In genomic region chr15:77468896-77469295, GRCh38 we compare ENCODE assay signal across 2 cellular contexts.
TF ChIP-seq lines count a peak whose summit lies in the region.

No MANE protein-coding gene starts in this region.

TF ChIP-seq in HepG2, 621 proteins besides CTCF, POLR2A, EP300 and RAD21:
- no peak for TF ChIP-seq HNRNPUL1 (IDR thresholded peaks at IDR 0.05; ENCODE audit: low read depth, low read length)
- TF ChIP-seq ZKSCAN8 (CRISPR knock-in tag; IDR thresholded peaks at IDR 0.05; ENCODE audit: borderline replicate concordance), result no peak
- 0 out of 4 replicates have a peak, but pooled peaks of 1 of the 2 experiments have one; percentile 8 for TF ChIP-seq MAFK (conservative IDR thresholded peaks at IDR 0.05 in 1 of 2, IDR thresholded peaks at IDR 0.05 in 1 of 2; ENCODE audit: low read length in 2 of 2)

TF ChIP-seq in WTC11, 78 proteins besides CTCF, POLR2A, EP300 and RAD21:
- TF ChIP-seq ZBTB21 (CRISPR knock-in tag; IDR thresholded peaks at IDR 0.05; ENCODE audit: borderline replicate concordance) (no peak), FOXK1 (CRISPR knock-in tag; IDR thresholded peaks at IDR 0.05) (no peak), OVOL2 (CRISPR knock-in tag; IDR thresholded peaks at IDR 0.05; ENCODE audit: borderline replicate concordance) (no peak), ZNF512 (CRISPR knock-in tag; IDR thresholded peaks at IDR 0.05; ENCODE audit: borderline replicate concordance) (no peak), TCF7 (CRISPR knock-in tag; IDR thresholded peaks at IDR 0.05; ENCODE audit: low read depth) (no peak), ZNF423 (CRISPR knock-in tag; IDR thresholded peaks at IDR 0.05) (no peak), USF1 (CRISPR knock-in tag; IDR thresholded peaks at IDR 0.05) (no peak)
- TF ChIP-seq, protein P1, sequence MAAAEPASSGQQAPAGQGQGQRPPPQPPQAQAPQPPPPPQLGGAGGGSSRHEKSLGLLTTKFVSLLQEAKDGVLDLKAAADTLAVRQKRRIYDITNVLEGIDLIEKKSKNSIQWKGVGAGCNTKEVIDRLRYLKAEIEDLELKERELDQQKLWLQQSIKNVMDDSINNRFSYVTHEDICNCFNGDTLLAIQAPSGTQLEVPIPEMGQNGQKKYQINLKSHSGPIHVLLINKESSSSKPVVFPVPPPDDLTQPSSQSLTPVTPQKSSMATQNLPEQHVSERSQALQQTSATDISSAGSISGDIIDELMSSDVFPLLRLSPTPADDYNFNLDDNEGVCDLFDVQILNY (CRISPR knock-in tag; IDR thresholded peaks at IDR 0.05), result no peak
